In the genomic region with DNA sequence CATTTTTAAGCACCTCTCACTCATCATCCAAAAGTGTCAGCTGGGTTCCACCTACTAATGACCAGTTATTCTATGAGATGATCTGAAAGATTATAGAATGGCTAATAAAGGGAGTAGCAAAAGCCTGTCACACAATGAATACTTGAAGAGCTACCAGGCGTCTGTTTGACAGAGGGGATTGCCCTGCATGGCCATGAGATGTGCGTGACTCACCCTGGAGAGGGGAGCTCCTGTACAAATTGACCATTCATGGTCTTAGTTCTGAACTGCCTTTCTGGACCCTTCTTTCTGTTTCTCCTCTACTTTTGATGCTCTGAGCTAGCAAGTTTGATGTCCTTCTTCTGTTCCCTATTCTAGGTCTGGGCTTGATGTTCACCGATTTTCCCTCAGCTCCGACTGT, we compare ENCODE assay signal across 11 cellular contexts.
A peak's percentile ranks its signal among the peaks of the same experiment; 100 is the strongest.
DNase-seq lines count a peak whose midpoint lies in the region; ATAC-seq and TF ChIP-seq lines count a peak whose summit lies in the region.
"Had no signal": no experiment of that assay in that cellular context is flagged by ENCODE, and none has a peak within 500 bp of the region (broad histone marks: within the 10 kb centered on the region; RNA-seq: fewer than 3 reads in every experiment).

No MANE protein-coding gene starts in this region.

- H3K27ac ChIP-seq in PC-3 (ENCODE audit: low read length) (peak overlapping the region; percentile 62), heart right ventricle (no peak overlapping the region)
- H3K27ac ChIP-seq: cardiac muscle cell, thoracic aorta had no signal

- H3K4me1 ChIP-seq in PC-3 (ENCODE audit: insufficient read depth, low read length) = peaks cover 60% of the 10 kb centered on the region
- H3K4me1 ChIP-seq in heart right ventricle = peaks cover 0 to 60% (median 38%) of the 10 kb centered on the region in 9 donors

- peak overlapping the region; percentile 19; the same call in 1 of the 2 replicates for H3K9ac ChIP-seq in PC-3 (ENCODE audit: low read length)

- peak; percentile 82 for DNase-seq in PC-3
- DNase-seq in omental fat pad (ENCODE audit: low spot score) = no peak
- DNase-seq in effector CD4-positive, alpha-beta T cell = no peak
- no peak for DNase-seq in heart right ventricle
- DNase-seq: NCI-H524 had no signal

- WGBS in heart right ventricle, 2 donors = 88 to 90% methylated on average over 4 of the region's 4 CpGs

- BruUV-seq in PC-3 (replicated peaks; lab: Mats Ljungman, UMichigan) = TSS peak; percentile 53

- H4K20me1 ChIP-seq in PC-3 (ENCODE audit: low read length) = no peaks in the 10 kb centered on the region

- H2AFZ ChIP-seq in PC-3 (ENCODE audit: low read length) = no peak overlapping the region

- peaks cover 46% of the 10 kb centered on the region for H3K79me2 ChIP-seq in PC-3 (ENCODE audit: low read length)

- ATAC-seq in GM18519 (IDR thresholded peaks at IDR 0.05; ENCODE audit: low FRiP score, unreplicated experiment) (peak; percentile 39), HG02588 (IDR thresholded peaks at IDR 0.05; ENCODE audit: unreplicated experiment) (peak; percentile 57), PC-3 (peak; percentile 61), omental fat pad (ENCODE audit: low FRiP score) (peak; percentile 18), HG03025 (IDR thresholded peaks at IDR 0.05; ENCODE audit: low FRiP score, unreplicated experiment) (no peak), HG02973 (IDR thresholded peaks at IDR 0.05; ENCODE audit: unreplicated experiment) (no peak), heart right ventricle (no peak)

- CTCF ChIA-PET in PC-3 (lab: Charles Lee) = interaction anchor here (0.6 to 1.5 kb wide), 7 partner anchors 8 to 514 kb away, joined by 3 to 8 read pairs (median 4); partner anchors contain the start of gene ARHGAP29

- TF ChIP-seq CTCF in PC-3 (conservative IDR thresholded peaks at IDR 0.05; ENCODE audit: low read depth, low read length) (no peak), omental fat pad (IDR thresholded peaks at IDR 0.05) (no peak), heart right ventricle (IDR thresholded peaks at IDR 0.05) (no peak)

- H3K27me3 ChIP-seq in PC-3 (ENCODE audit: low read length) = no peaks in the 10 kb centered on the region
- H3K27me3 ChIP-seq in heart right ventricle = peaks cover 0 to 15% (median 0%) of the 10 kb centered on the region in 7 donors
- H3K27me3 ChIP-seq: cardiac muscle cell had no signal

- peak overlapping the region; percentile 54 for H3K4me2 ChIP-seq in PC-3 (ENCODE audit: low read length)

- intact Hi-C loops in PC-3 (cut with micrococcal nuclease) = loop anchor here (10.0 kb wide), 1 partner anchor 472 kb away; no protein-coding TSS in a partner anchor
- intact Hi-C loops in heart right ventricle (cut with DNase I) = loop anchor here in 4 of 10 donors (5.0 to 10.0 kb wide), 3 partner anchors 132 to 426 kb away; partner anchors contain the start of gene GCLM (in 1 of the 4)

- no peak overlapping the region for H3K4me3 ChIP-seq in PC-3 (ENCODE audit: low read length)
- H3K4me3 ChIP-seq in heart right ventricle = no peak overlapping the region
- H3K4me3 ChIP-seq: cardiac muscle cell, thoracic aorta had no signal

- H3K9me3 ChIP-seq in PC-3 (ENCODE audit: low read length) (no peaks in the 10 kb centered on the region), heart right ventricle (no peaks in the 10 kb centered on the region)
- H3K9me3 ChIP-seq: thoracic aorta had no signal

- POLR2A ChIA-PET in PC-3 (lab: Charles Lee; ENCODE audit: unreplicated experiment) = interaction anchor here (0.5 to 1.7 kb wide), 4 partner anchors 85 to 117 kb away, joined by 3 to 14 read pairs (median 5); partner anchors contain the start of gene ARHGAP29

- no peaks in the 10 kb centered on the region for H3K9me2 ChIP-seq in PC-3 (replicated peaks; ENCODE audit: low read length)

- no peaks in the 10 kb centered on the region for H3K36me3 ChIP-seq in PC-3 (ENCODE audit: low read depth, low read length)
- no peaks in the 10 kb centered on the region for H3K36me3 ChIP-seq in heart right ventricle
- H3K36me3 ChIP-seq: cardiac muscle cell, thoracic aorta had no signal

- H3F3A ChIP-seq in PC-3 (ENCODE audit: low read length, unreplicated experiment) = no peaks in the 10 kb centered on the region

Comparison
In these comparisons a context has a peak if more than half of its experiments do, and no peak if none do; other contexts are left out.
1. ATAC-seq: peak in GM18519 (single experiment), HG02588 (single experiment), PC-3 (single experiment) and omental fat pad (single experiment); none in HG03025 (single experiment), HG02973 (single experiment) and heart right ventricle (0 of 8).